ENCODE assay signal across 8 cellular contexts in the genomic region with DNA sequence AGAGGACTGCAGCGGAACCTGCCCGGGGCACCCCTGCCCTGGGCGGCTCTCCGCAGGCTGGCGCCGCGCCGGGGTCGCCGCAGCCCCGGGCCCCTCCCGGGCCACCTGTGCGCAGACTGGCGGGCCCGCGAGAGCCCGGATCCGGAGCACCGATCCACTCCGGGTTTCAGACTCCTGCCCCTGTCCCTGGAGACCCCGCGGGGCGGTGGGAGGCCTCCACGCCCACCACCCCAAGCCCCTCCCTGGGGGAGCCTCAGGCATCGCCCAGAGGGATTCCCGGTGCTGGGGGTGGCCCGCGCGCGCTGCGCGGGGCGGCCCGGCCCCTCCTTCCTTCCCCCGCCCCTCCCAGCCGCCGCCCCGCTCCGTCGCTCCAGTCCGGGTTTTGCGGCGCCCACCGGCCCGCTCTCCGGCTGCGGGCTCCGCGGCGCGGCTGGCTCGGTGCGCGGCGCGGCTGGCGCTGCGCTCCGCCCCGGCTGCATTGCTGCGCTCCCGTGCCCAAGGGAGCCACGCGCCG. TPM values are rescaled to one million over a fixed set of nuclear protein-coding genes. Genes with fewer than 3 reads are reported as not detected.
DNase-seq lines count a peak whose midpoint lies in the region; ATAC-seq and TF ChIP-seq lines count a peak whose summit lies in the region.

A gene (plus strand): TSS at position 476 of the 514 bp plus-strand sequence. CDS start 192 bp downstream, outside the sequence.

- H3K9me3 Mint-ChIP-seq in activated CD4-positive, alpha-beta T cell treated with anti-CD3 and anti-CD28 coated beads, Interleukin-2, amount 10 ng/mL, durations not matched to agents 24 days and 14 days, result no peaks in the 10 kb centered on the region
- no peaks in the 10 kb centered on the region for H3K9me3 Mint-ChIP-seq in natural killer cell
- no peaks in the 10 kb centered on the region for H3K9me3 Mint-ChIP-seq in HFFc6

- peaks cover 8% of the 10 kb centered on the region for H3K4me1 ChIP-seq in thymus (ENCODE audit: control insufficient read depth, insufficient read depth, low read length)

- H3K27me3 Mint-ChIP-seq in activated CD4-positive, alpha-beta T cell treated with anti-CD3 and anti-CD28 coated beads, Interleukin-2, amount 10 ng/mL, durations not matched to agents 24 days and 14 days, result peaks cover 60% of the 10 kb centered on the region
- peaks cover 61% of the 10 kb centered on the region in 2 donors for H3K27me3 Mint-ChIP-seq in natural killer cell (ENCODE audit: low read depth in 2 of 2)
- peaks cover 30% of the 10 kb centered on the region for H3K27me3 Mint-ChIP-seq in HFFc6 (ENCODE audit: insufficient read depth)

- DNase-seq in EL, result peak; percentile 42
- DNase-seq in NCI-H1092 (lab: John Stamatoyannopoulos, UW), result peak; percentile 58
- DNase-seq in activated CD4-positive, alpha-beta T cell treated with anti-CD3 and anti-CD28 coated beads, Interleukin-2, amount 10 ng/mL, durations not matched to agents 24 days and 14 days, result peak; percentile 89
- peak; percentile 9 to 68 for DNase-seq in dermis microvascular lymphatic vessel endothelial cell (ENCODE audit: low read depth in 2 of 2)
- no peak for DNase-seq in natural killer cell
- DNase-seq in mesenteric fat pad (ENCODE audit: low spot score), result no peak
- no peak for DNase-seq in HFFc6

- intact Hi-C loops in activated CD4-positive, alpha-beta T cell treated with anti-CD3 and anti-CD28 coated beads, Interleukin-2, amount 10 ng/mL, durations not matched to agents 24 days and 14 days (cut with micrococcal nuclease), result loop anchor here (10.0 kb wide), 1 partner anchor 155 kb away; no protein-coding TSS in a partner anchor
- intact Hi-C loops in natural killer cell (cut with micrococcal nuclease), result no loop called here

- TF ChIP-seq CTCF in natural killer cell (IDR thresholded peaks at IDR 0.05) (no peak), HFFc6 (IDR thresholded peaks at IDR 0.05) (no peak)

- no peaks in the 10 kb centered on the region for H3K9me3 ChIP-seq in thymus (ENCODE audit: control insufficient read depth)

- peaks cover 56% of the 10 kb centered on the region for H3K27me3 ChIP-seq in thymus (ENCODE audit: control insufficient read depth, insufficient read depth)

- no peak within 1 kb of the TSS for H3K27ac ChIP-seq in thymus (ENCODE audit: low read depth)

- no peaks in the 10 kb centered on the region for H3K36me3 Mint-ChIP-seq in activated CD4-positive, alpha-beta T cell treated with anti-CD3 and anti-CD28 coated beads, Interleukin-2, amount 10 ng/mL, durations not matched to agents 24 days and 14 days (ENCODE audit: low read depth)
- H3K36me3 Mint-ChIP-seq in natural killer cell, result no peaks in the 10 kb centered on the region
- no peaks in the 10 kb centered on the region for H3K36me3 Mint-ChIP-seq in HFFc6 (ENCODE audit: low read depth)

- peak within 1 kb of the TSS; percentile 42 for H3K4me3 ChIP-seq in thymus (ENCODE audit: low read length)

- peak within 1 kb of the TSS; percentile 61 for H3K4me3 Mint-ChIP-seq in activated CD4-positive, alpha-beta T cell treated with anti-CD3 and anti-CD28 coated beads, Interleukin-2, amount 10 ng/mL, durations not matched to agents 24 days and 14 days
- H3K4me3 Mint-ChIP-seq in natural killer cell (peak within 1 kb of the TSS; percentile 82), HFFc6 (no peak within 1 kb of the TSS)

- no peak within 1 kb of the TSS for H3K27ac Mint-ChIP-seq in activated CD4-positive, alpha-beta T cell treated with anti-CD3 and anti-CD28 coated beads, Interleukin-2, amount 10 ng/mL, durations not matched to agents 24 days and 14 days
- H3K27ac Mint-ChIP-seq in natural killer cell (no peak within 1 kb of the TSS), HFFc6 (no peak within 1 kb of the TSS)

- ATAC-seq in natural killer cell, result peak in 2 of 3 donors; percentile 64 to 69

- H3K36me3 ChIP-seq in thymus (ENCODE audit: control insufficient read depth, insufficient read depth), result no peaks in the 10 kb centered on the region

- peaks cover 8% of the 10 kb centered on the region for H3K4me1 Mint-ChIP-seq in activated CD4-positive, alpha-beta T cell treated with anti-CD3 and anti-CD28 coated beads, Interleukin-2, amount 10 ng/mL, durations not matched to agents 24 days and 14 days
- H3K4me1 Mint-ChIP-seq in natural killer cell, result peaks cover 5 to 12% of the 10 kb centered on the region in 2 donors
- H3K4me1 Mint-ChIP-seq in HFFc6 (ENCODE audit: low read depth), result no peaks in the 10 kb centered on the region

- 2% methylated on average over 64 of the region's 65 CpGs for WGBS in thymus

RNA-seq across cellular contexts. Expression of the gene that starts here (rescaled TPM):
- total RNA-seq in activated CD4-positive, alpha-beta T cell treated with anti-CD3 and anti-CD28 coated beads, Interleukin-2, amount 10 ng/mL, durations not matched to agents 24 days and 14 days, result not detected in 2 replicates
- 0.26 and 0.63 TPM in 2 replicates for total RNA-seq in dermis microvascular lymphatic vessel endothelial cell
- not detected for total RNA-seq in natural killer cell
- 0.30 TPM for polyA plus RNA-seq in thymus
- total RNA-seq in mesenteric fat pad, result 0.29 TPM
- total RNA-seq in HFFc6 (2021; fragmentation: NEBNext Ultra II Directional; extraction: Animal tissue kit (Norgen Biotek cat#: 25700)), result not detected

Comparison
In these comparisons a context has a peak if more than half of its experiments do, and no peak if none do; other contexts are left out.
1. Peak in DNase-seq in activated CD4-positive, alpha-beta T cell treated with anti-CD3 and anti-CD28 coated beads, Interleukin-2, amount 10 ng/mL, durations not matched to agents 24 days and 14 days; RNA of the gene not detected or under 1 TPM.
2. Peak in DNase-seq in dermis microvascular lymphatic vessel endothelial cell; RNA of the gene not detected or under 1 TPM.
3. Peak in ATAC-seq in natural killer cell; RNA of the gene not detected or under 1 TPM.
4. DNase-seq: peak in EL (single experiment) and NCI-H1092 (single experiment); none in natural killer cell (single experiment), mesenteric fat pad (single experiment) and HFFc6 (single experiment).